In genomic region chr9:89413963-89414638, GRCh38 we compare ENCODE assay signal across 19 cellular contexts.
DNase-seq lines count a peak whose midpoint lies in the region; ATAC-seq and TF ChIP-seq lines count a peak whose summit lies in the region.
"Had no signal": no experiment of that assay in that cellular context is flagged by ENCODE, and none has a peak within 500 bp of the region (broad histone marks: within the 10 kb centered on the region; RNA-seq: fewer than 3 reads in every experiment).

No MANE protein-coding gene starts in this region.

- H3K4me3 ChIP-seq in BLaER1 treated with 17β-estradiol and CSF1 and Interleukin-3, amounts not matched to agents 10 nM and 100 nM: no peak overlapping the region
- no peak overlapping the region for H3K4me3 ChIP-seq in DND-41 (ENCODE audit: low read depth in 1 of 2, low read length in 2 of 2)
- H3K4me3 ChIP-seq: cardiac muscle cell, ovary, SJSA1, skin epidermis had no signal

- H3K9me3 Mint-ChIP-seq in activated CD4-positive, alpha-beta memory T cell treated with anti-CD3 and anti-CD28 coated beads for 36 hours: peaks cover 21% of the 10 kb centered on the region
- H3K9me3 Mint-ChIP-seq in immature natural killer cell: no peaks in the 10 kb centered on the region
- H3K9me3 Mint-ChIP-seq: type B pancreatic cell had no signal

- intact Hi-C loops in activated CD4-positive, alpha-beta memory T cell treated with anti-CD3 and anti-CD28 coated beads for 36 hours (cut with micrococcal nuclease): loop anchor here (5.0 kb wide), 1 partner anchor 37 kb away; no protein-coding TSS in a partner anchor
- intact Hi-C loops in left cardiac atrium (cut with DNase I): no loop called here

- H3K9ac ChIP-seq in BLaER1 treated with 17β-estradiol and CSF1 and Interleukin-3, amounts not matched to agents 10 nM and 100 nM: peak overlapping the region in 1 of 11 experiments; percentile 24; a peak in 1 of 22 replicates
- no peak overlapping the region for H3K9ac ChIP-seq in DND-41 (ENCODE audit: low read depth, low read length)

- peaks cover 0 to 49% (median 19%) of the 10 kb centered on the region in 11 experiments; a peak in 9 of 22 replicates for H3K36me3 ChIP-seq in BLaER1 treated with 17β-estradiol and CSF1 and Interleukin-3, amounts not matched to agents 10 nM and 100 nM
- H3K36me3 ChIP-seq in DND-41 (ENCODE audit: insufficient read depth, low read length): peaks cover 82% of the 10 kb centered on the region
- H3K36me3 ChIP-seq: cardiac muscle cell, ovary, SJSA1 had no signal

- H3K9me3 ChIP-seq in BLaER1 treated with 17β-estradiol and CSF1 and Interleukin-3, amounts not matched to agents 10 nM and 100 nM (replicated peaks in 1 of 11): peaks cover 0 to 11% (median 0%) of the 10 kb centered on the region in 11 experiments; a peak in 9 of 22 replicates
- H3K9me3 ChIP-seq in DND-41 (ENCODE audit: insufficient read depth, low read length, severe bottlenecking): no peaks in the 10 kb centered on the region
- H3K9me3 ChIP-seq: ovary, SJSA1 had no signal

- H3K79me2 ChIP-seq in DND-41 (ENCODE audit: insufficient read depth, low read length): peaks cover 99% of the 10 kb centered on the region

- H3K4me1 Mint-ChIP-seq in activated CD4-positive, alpha-beta memory T cell treated with anti-CD3 and anti-CD28 coated beads for 36 hours (ENCODE audit: low read depth): peaks cover 91% of the 10 kb centered on the region
- H3K4me1 Mint-ChIP-seq in immature natural killer cell: peaks cover 78 to 91% of the 10 kb centered on the region in 2 donors

- peak overlapping the region; percentile 21 for H3K27ac Mint-ChIP-seq in activated CD4-positive, alpha-beta memory T cell treated with anti-CD3 and anti-CD28 coated beads for 36 hours
- H3K27ac Mint-ChIP-seq in immature natural killer cell: peak overlapping the region in 3 of 6 donors; percentile 9 to 48 (median 34)
- H3K27ac Mint-ChIP-seq: type B pancreatic cell had no signal

- no peaks in the 10 kb centered on the region for H3K27me3 Mint-ChIP-seq in activated CD4-positive, alpha-beta memory T cell treated with anti-CD3 and anti-CD28 coated beads for 36 hours
- peaks cover 2 to 8% (median 7%) of the 10 kb centered on the region in 3 donors for H3K27me3 Mint-ChIP-seq in immature natural killer cell (ENCODE audit: low read depth in 3 of 3)
- H3K27me3 Mint-ChIP-seq: type B pancreatic cell had no signal

- peaks cover 68% of the 10 kb centered on the region for H3K36me3 Mint-ChIP-seq in activated CD4-positive, alpha-beta memory T cell treated with anti-CD3 and anti-CD28 coated beads for 36 hours
- H3K36me3 Mint-ChIP-seq in immature natural killer cell: peaks cover 5 to 15% (median 6%) of the 10 kb centered on the region in 3 donors

- peak overlapping the region in 8 of 11 experiments; percentile 11 to 55 (median 42); a peak in 15 of 22 replicates for H3K4me2 ChIP-seq in BLaER1 treated with 17β-estradiol and CSF1 and Interleukin-3, amounts not matched to agents 10 nM and 100 nM
- no peak overlapping the region for H3K4me2 ChIP-seq in DND-41 (ENCODE audit: insufficient read depth, low read length)

- H3K27ac ChIP-seq in BLaER1 treated with 17β-estradiol and CSF1 and Interleukin-3, amounts not matched to agents 10 nM and 100 nM: 0 out of 22 replicates have a peak overlapping the region, but pooled peaks of 2 of the 11 experiments have one; percentile 6 to 23
- H3K27ac ChIP-seq in DND-41 (ENCODE audit: low read length): 0 out of 2 replicates have a peak overlapping the region, but pooled peaks have one; percentile 50
- H3K27ac ChIP-seq: cardiac muscle cell, ovary, SJSA1, skin epidermis had no signal

- ATAC-seq in DND-41 (ENCODE audit: insufficient read depth, low read depth) (no peak), left cardiac atrium (peak; percentile 90 to 94)

- no peaks in the 10 kb centered on the region for H3K27me3 ChIP-seq in BLaER1 treated with 17β-estradiol and CSF1 and Interleukin-3, amounts not matched to agents 10 nM and 100 nM
- no peaks in the 10 kb centered on the region for H3K27me3 ChIP-seq in DND-41 (ENCODE audit: insufficient read depth, low read length, poor library complexity)
- H3K27me3 ChIP-seq: cardiac muscle cell, ovary, SJSA1 had no signal

- H2AFZ ChIP-seq in DND-41 (ENCODE audit: low read depth, low read length): no peak overlapping the region

- TF ChIP-seq CTCF in DND-41 (IDR thresholded peaks at IDR 0.05; ENCODE audit: borderline replicate concordance, extremely low read depth, low read length, poor library complexity, severe bottlenecking): no peak

- POLR2A ChIA-PET in activated CD4-positive, alpha-beta memory T cell treated with anti-CD3 and anti-CD28 coated beads for 36 hours (lab: Charles Lee): no interaction called here

- peaks cover 41 to 90% (median 73%) of the 10 kb centered on the region in 10 experiments for H3K4me1 ChIP-seq in BLaER1 treated with 17β-estradiol and CSF1 and Interleukin-3, amounts not matched to agents 10 nM and 100 nM
- peaks cover 58% of the 10 kb centered on the region for H3K4me1 ChIP-seq in DND-41 (ENCODE audit: insufficient read depth, low read length)

- peaks cover 0 to 52% (median 0%) of the 10 kb centered on the region in 11 experiments; a peak in 5 of 22 replicates for H4K20me1 ChIP-seq in BLaER1 treated with 17β-estradiol and CSF1 and Interleukin-3, amounts not matched to agents 10 nM and 100 nM
- peaks cover 68% of the 10 kb centered on the region for H4K20me1 ChIP-seq in DND-41 (ENCODE audit: insufficient read depth, low read length)

- DNase-seq in DND-41: no peak
- DNase-seq in activated CD4-positive, alpha-beta memory T cell treated with anti-CD3 and anti-CD28 coated beads for 36 hours: no peak
- peak; percentile 52 for DNase-seq in left cardiac atrium
- DNase-seq in immature natural killer cell: no peak
- DNase-seq in activated naive CD4-positive, alpha-beta T cell treated with anti-CD3 and anti-CD28 coated beads, Interleukin-2, amount 50 U/mL, for 16 hours: no peak
- DNase-seq in SW 1271 (lab: John Stamatoyannopoulos, UW): no peak
- DNase-seq in germinal center (ENCODE audit: low spot score): no peak
- DNase-seq: activated naive CD4-positive, alpha-beta T cell; DMS53; effector CD8-positive, alpha-beta T cell; hippocampal formation; NCI-H146; NCI-H510A; ovary had no signal

- no peak overlapping the region for H3K4me3 Mint-ChIP-seq in activated CD4-positive, alpha-beta memory T cell treated with anti-CD3 and anti-CD28 coated beads for 36 hours
- no peak overlapping the region for H3K4me3 Mint-ChIP-seq in immature natural killer cell
- H3K4me3 Mint-ChIP-seq: type B pancreatic cell had no signal

- CTCF ChIA-PET in activated CD4-positive, alpha-beta memory T cell treated with anti-CD3 and anti-CD28 coated beads for 36 hours (lab: Charles Lee): interaction anchor here (1.0 to 1.1 kb wide), 2 partner anchors 10 to 15 kb away, joined by 3 to 4 read pairs; no protein-coding TSS in a partner anchor
